Comparison of ENCODE assay signal across 27 cellular contexts in the genomic region with DNA sequence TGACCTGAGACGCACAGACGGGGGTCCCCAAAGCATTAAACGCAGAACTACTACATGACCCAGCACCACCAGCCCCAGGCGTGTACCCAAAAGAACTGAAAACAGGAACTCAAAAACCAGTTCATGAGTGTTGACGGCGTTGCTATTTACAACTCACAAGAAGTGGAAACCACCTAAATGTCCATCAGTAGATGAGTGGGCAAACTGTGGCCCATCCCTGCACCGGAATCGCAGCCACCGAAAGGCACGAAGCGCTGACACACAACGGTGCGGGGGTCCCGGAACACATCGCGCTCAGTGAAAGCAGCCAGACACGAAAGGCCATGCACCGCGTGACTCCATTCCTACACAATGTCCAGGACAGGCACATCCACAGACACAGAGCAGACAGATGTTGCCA.
"Had no signal": no experiment of that assay in that cellular context is flagged by ENCODE, and none has a peak within 500 bp of the region (broad histone marks: within the 10 kb centered on the region; RNA-seq: fewer than 3 reads in every experiment).

No MANE protein-coding gene starts in this region.

- H3K4me1 ChIP-seq: ascending aorta, SJCRH30 had no signal

- H3K36me3 ChIP-seq: ascending aorta, SJCRH30 had no signal

- H3K27ac ChIP-seq: ascending aorta, RWPE1, SJCRH30, VCaP had no signal

- H3K4me3 Mint-ChIP-seq: activated CD8-positive, alpha-beta T cell treated with anti-CD3 and anti-CD28 coated beads for 36 hours; activated naive CD4-positive, alpha-beta T cell treated with anti-CD3 and anti-CD28 coated beads, Interleukin-2, amount 50 U/mL, for 24 hours; activated naive CD8-positive, alpha-beta T cell treated with anti-CD3 and anti-CD28 coated beads, Interleukin-2, amount 50 U/mL, for 24 hours; brain; central memory CD8-positive, alpha-beta T cell had no signal

- H3K36me3 Mint-ChIP-seq: activated naive CD4-positive, alpha-beta T cell treated with anti-CD3 and anti-CD28 coated beads, Interleukin-2, amount 50 U/mL, for 24 hours; brain had no signal

- H3K9me3 ChIP-seq: ascending aorta, SJCRH30, SK-N-SH had no signal

- H3K9me3 Mint-ChIP-seq: activated CD8-positive, alpha-beta T cell treated with anti-CD3 and anti-CD28 coated beads for 36 hours; activated naive CD4-positive, alpha-beta T cell treated with anti-CD3 and anti-CD28 coated beads, Interleukin-2, amount 50 U/mL, for 24 hours; activated naive CD8-positive, alpha-beta T cell treated with anti-CD3 and anti-CD28 coated beads, Interleukin-2, amount 50 U/mL, for 24 hours; brain; central memory CD8-positive, alpha-beta T cell had no signal

- H3K27me3 ChIP-seq: ascending aorta had no signal

- H3K27ac Mint-ChIP-seq: activated CD8-positive, alpha-beta T cell treated with anti-CD3 and anti-CD28 coated beads for 36 hours; activated naive CD4-positive, alpha-beta T cell treated with anti-CD3 and anti-CD28 coated beads, Interleukin-2, amount 50 U/mL, for 24 hours; activated naive CD8-positive, alpha-beta T cell treated with anti-CD3 and anti-CD28 coated beads, Interleukin-2, amount 50 U/mL, for 24 hours; brain had no signal

- H3K4me3 ChIP-seq: ascending aorta, SJCRH30 had no signal

- H3K27me3 Mint-ChIP-seq: activated CD8-positive, alpha-beta T cell treated with anti-CD3 and anti-CD28 coated beads for 36 hours; activated naive CD4-positive, alpha-beta T cell treated with anti-CD3 and anti-CD28 coated beads, Interleukin-2, amount 50 U/mL, for 24 hours; activated naive CD8-positive, alpha-beta T cell treated with anti-CD3 and anti-CD28 coated beads, Interleukin-2, amount 50 U/mL, for 24 hours; brain had no signal

- ATAC-seq: activated CD4-positive, CD25-positive, alpha-beta regulatory T cell treated with anti-CD3 and anti-CD28 coated beads, Interleukin-2, amount 50 U/mL, for 24 hours; activated CD8-positive, alpha-beta T cell treated with anti-CD3 and anti-CD28 coated beads for 36 hours; activated naive CD8-positive, alpha-beta T cell treated with anti-CD3 and anti-CD28 coated beads, Interleukin-2, amount 50 U/mL, for 24 hours; Panc1 had no signal

- H3K4me1 Mint-ChIP-seq: activated naive CD4-positive, alpha-beta T cell treated with anti-CD3 and anti-CD28 coated beads, Interleukin-2, amount 50 U/mL, for 24 hours; activated naive CD8-positive, alpha-beta T cell treated with anti-CD3 and anti-CD28 coated beads, Interleukin-2, amount 50 U/mL, for 24 hours; central memory CD8-positive, alpha-beta T cell had no signal

- DNase-seq: activated CD4-positive, alpha-beta T cell treated with anti-CD3 and anti-CD28 coated beads for 4 hours; activated CD8-positive, alpha-beta memory T cell treated with anti-CD3 and anti-CD28 coated beads, Interleukin-2, amount 50 U/mL, for 48 hours; activated CD8-positive, alpha-beta T cell treated with anti-CD3 and anti-CD28 coated beads for 36 hours; activated naive CD8-positive, alpha-beta T cell treated with anti-CD3 and anti-CD28 coated beads, Interleukin-2, amount 50 U/mL, for 24 hours; activated T-cell treated with anti-CD3 and anti-CD28 coated beads, Interleukin-2, amount 50 U/mL, for 1 hour; amniotic stem cell; Karpas-422; MM.1S; NCI-H1105 treated with DMSO at 0.1 percent for 48 hours; NCI-H1436 treated with DMSO at 0.1 percent for 48 hours; NCI-H187; NCI-H2081; NCI-H510A treated with DMSO at 0.1 percent for 48 hours; NK-92 treated with Interleukin-12 subunit alpha and Interleukin-12 subunit beta, amount 100 ng/mL, for 24 hours; OCI-M1; Right ventricle myocardium superior; SJCRH30; SK-N-SH; T-helper 1 cell had no signal
